In genomic region chr5:154179846-154180710, GRCh38 we compare ENCODE assay signal across 8 cellular contexts. TPM values are rescaled to one million over a fixed set of nuclear protein-coding genes. Genes with fewer than 3 reads are reported as not detected.
A peak's percentile ranks its signal among the peaks of the same experiment; 100 is the strongest.
DNase-seq lines count a peak whose midpoint lies in the region; ATAC-seq and TF ChIP-seq lines count a peak whose summit lies in the region.

No MANE protein-coding gene starts in this region.

- H3K9me3 ChIP-seq in adipocyte (ENCODE audit: control insufficient read depth, low read length) (no peaks in the 10 kb centered on the region), sigmoid colon (no peaks in the 10 kb centered on the region)

- no peak for TF ChIP-seq EP300 in sigmoid colon (IDR thresholded peaks at IDR 0.05)

- peak in 3 of 4 experiments; percentile 73 to 83 (median 76) for TF ChIP-seq CTCF in sigmoid colon (IDR thresholded peaks at IDR 0.05)

- no peak overlapping the region for H3K27ac ChIP-seq in sigmoid colon

- peak; percentile 32 for DNase-seq in activated CD8-positive, alpha-beta memory T cell treated with anti-CD3 and anti-CD28 coated beads, Interleukin-2, amount 50 U/mL, for 4 hours
- no peak for DNase-seq in activated CD8-positive, alpha-beta memory T cell treated with anti-CD3 and anti-CD28 coated beads, Interleukin-2, amount 50 U/mL, for 48 hours
- DNase-seq in NCI-H82 (lab: John Stamatoyannopoulos, UW) (peak; percentile 78), adipocyte (ENCODE audit: low read depth) (peak; percentile 86), left cardiac atrium (no peak), sigmoid colon (peak; percentile 71)

- intact Hi-C loops in left cardiac atrium (cut with DNase I) (loop anchor here (2.0 to 5.0 kb wide), 5 partner anchors 107 to 227 kb away; no protein-coding TSS in a partner anchor), sigmoid colon (cut with DNase I) (loop anchor here (1.0 to 10.0 kb wide), 2 partner anchors 108 to 115 kb away; no protein-coding TSS in a partner anchor)

- H3K4me1 ChIP-seq in adipocyte (ENCODE audit: control insufficient read depth, insufficient read depth, low read length) (no peaks in the 10 kb centered on the region), sigmoid colon (peaks cover 0 to 9% (median 4%) of the 10 kb centered on the region in 4 donors)

- WGBS in sigmoid colon, 2 donors: 56 to 63% methylated on average over 13 of the region's 13 CpGs

- H3K4me3 ChIP-seq in adipocyte (ENCODE audit: low read length): no peak overlapping the region
- H3K4me3 ChIP-seq in sigmoid colon: no peak overlapping the region

- ATAC-seq in GM21360 (IDR thresholded peaks at IDR 0.05; ENCODE audit: unreplicated experiment) (peak; percentile 73), HG03520 (IDR thresholded peaks at IDR 0.05; ENCODE audit: unreplicated experiment) (peak; percentile 94), left cardiac atrium (peak; percentile 80 to 82)

- TF ChIP-seq POLR2A in sigmoid colon (IDR thresholded peaks at IDR 0.05): no peak

- H3K27me3 ChIP-seq in adipocyte (replicated peaks; ENCODE audit: control insufficient read depth, insufficient read depth, low read length) (peaks cover 17% of the 10 kb centered on the region), sigmoid colon (no peaks in the 10 kb centered on the region)

- no peaks in the 10 kb centered on the region for H3K36me3 ChIP-seq in adipocyte (ENCODE audit: control insufficient read depth, insufficient read depth, low read length, severe bottlenecking)
- H3K36me3 ChIP-seq in sigmoid colon: no peaks in the 10 kb centered on the region

- H3K9ac ChIP-seq in adipocyte (ENCODE audit: low read length): no peak overlapping the region

RNA-seq across cellular contexts. Expression of gene GALNT10, which starts 10.5 kb away (rescaled TPM):
- 10 to 100 TPM; 19.0 to 19.1 TPM for total RNA-seq in left cardiac atrium
- 10 to 100 TPM; 24.3 to 41.7 (median 37.2) TPM for total RNA-seq in sigmoid colon
- polyA plus RNA-seq in sigmoid colon: 10 to 100 TPM in 1 of 3 donors, 1 to 10 TPM in 2; 6.0 to 21.2 (median 7.2) TPM

Comparison
In these comparisons a context has a peak if more than half of its experiments do, and no peak if none do; other contexts are left out.
1. DNase-seq: peak in activated CD8-positive, alpha-beta memory T cell treated with anti-CD3 and anti-CD28 coated beads, Interleukin-2, amount 50 U/mL, for 4 hours (single experiment), NCI-H82 (single experiment), adipocyte (single experiment) and sigmoid colon (single experiment); none in activated CD8-positive, alpha-beta memory T cell treated with anti-CD3 and anti-CD28 coated beads, Interleukin-2, amount 50 U/mL, for 48 hours (single experiment) and left cardiac atrium (single experiment).
2. Peak in every context shown above with its lines, with median percentiles within 50 percentile points of each other: ATAC-seq.